In genomic region chr11:8242480-8243280, GRCh38 we compare ENCODE assay signal across 1 cellular context.
TF ChIP-seq lines count a peak whose summit lies in the region.

No MANE protein-coding gene starts in this region.

TF ChIP-seq in SK-N-SH, 30 proteins besides CTCF, POLR2A, EP300 and RAD21 (continued from another document):
- peak; percentile 58 for TF ChIP-seq CHD2 (IDR thresholded peaks at IDR 0.05; ENCODE audit: low read length, partially characterized antibody)
- 0 out of 2 replicates have a peak, but pooled peaks have one; percentile 13 for TF ChIP-seq GATA2 (CRISPR knock-in tag; IDR thresholded peaks at IDR 0.05)
- no peak for TF ChIP-seq MAX (IDR thresholded peaks at IDR 0.05; ENCODE audit: low read depth)
- TF ChIP-seq RXRA (IDR thresholded peaks at IDR 0.05; ENCODE audit: borderline replicate concordance, low read depth), result no peak
